8 cellular contexts compared by ENCODE assay signal in the genomic region with DNA sequence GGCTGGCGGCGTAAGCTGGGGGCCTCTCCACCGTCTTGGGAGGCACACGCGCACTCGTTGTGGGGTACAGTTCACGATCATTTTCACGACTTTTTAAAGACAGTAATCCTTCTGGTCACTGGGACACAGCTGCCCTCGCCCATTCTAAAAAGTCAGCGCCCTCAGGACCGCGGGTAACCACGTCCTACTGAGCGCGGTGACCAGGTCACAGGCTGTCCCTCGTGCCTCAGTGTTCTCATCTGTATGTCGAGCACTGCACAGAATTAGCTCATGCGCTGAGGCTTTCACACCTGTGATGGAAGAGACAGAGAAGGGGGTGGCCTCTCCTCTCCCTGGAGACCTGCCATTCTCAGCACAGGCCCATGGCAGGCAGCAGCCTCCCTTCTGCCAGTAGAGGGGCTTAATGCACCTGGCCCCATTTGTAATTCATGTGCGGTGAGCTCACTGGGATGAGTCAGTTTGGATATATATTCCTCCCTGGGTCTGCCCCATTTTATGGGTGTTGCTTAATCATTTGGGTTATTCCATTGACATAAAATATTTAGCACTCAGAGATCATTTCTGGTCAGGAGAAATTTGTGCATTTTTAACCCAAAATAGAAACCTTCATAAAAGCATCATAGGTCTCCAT. TPM values are rescaled to one million over a fixed set of nuclear protein-coding genes. Genes with fewer than 3 reads are reported as not detected.
DNase-seq lines count a peak whose midpoint lies in the region; ATAC-seq, FAIRE-seq and TF ChIP-seq lines count a peak whose summit lies in the region.
"Not testable (repeated sequence)": the region's sequence is repeated elsewhere in the genome, so short reads cannot be mapped to it uniquely, and the experiment has no call there.

No MANE protein-coding gene starts in this region.

- POLR2A ChIA-PET in CD8-positive, alpha-beta memory T cell (lab: Charles Lee), result not testable (repeated sequence)

- peak overlapping the region; percentile 93 to 98 (median 97) for H3K4me3 Mint-ChIP-seq in CD8-positive, alpha-beta memory T cell
- H3K4me3 Mint-ChIP-seq in activated CD8-positive, alpha-beta memory T cell treated with anti-CD3 and anti-CD28 coated beads, Interleukin-2, amount 10 ng/mL, durations not matched to agents 7 days and 5 days, result peak overlapping the region; percentile 91
- H3K4me3 Mint-ChIP-seq in central memory CD8-positive, alpha-beta T cell, result peak overlapping the region; percentile 92

- intact Hi-C loops in right cardiac atrium (cut with DNase I); stomach (cut with DNase I; ENCODE audit: low total_unique reads): not testable (repeated sequence)

- not testable (repeated sequence) for TF ChIP-seq CTCF in neural cell (IDR thresholded peaks at IDR 0.05; ENCODE audit: poor library complexity, severe bottlenecking); stomach (IDR thresholded peaks at IDR 0.05)

- H3K36me3 Mint-ChIP-seq in CD8-positive, alpha-beta memory T cell, result peaks cover 0 to 10% (median 0%) of the 10 kb centered on the region in 3 donors
- not testable (repeated sequence) for H3K36me3 Mint-ChIP-seq in activated CD8-positive, alpha-beta memory T cell treated with anti-CD3 and anti-CD28 coated beads, Interleukin-2, amount 10 ng/mL, durations not matched to agents 7 days and 5 days; central memory CD8-positive, alpha-beta T cell (ENCODE audit: insufficient read depth)

- H3K36me3 ChIP-seq in CD8-positive, alpha-beta memory T cell (ENCODE audit: insufficient read depth, low read length); KOPT-K1 (ENCODE audit: insufficient read depth, low read length); neural cell (ENCODE audit: insufficient read depth, low read length); stomach: not testable (repeated sequence)

- H3K27me3 ChIP-seq in CD8-positive, alpha-beta memory T cell (ENCODE audit: insufficient read depth, low read length, poor library complexity, severe bottlenecking); right cardiac atrium (ENCODE audit: control insufficient read depth, insufficient read depth); neural cell (ENCODE audit: insufficient read depth, low read depth, low read length); stomach: not testable (repeated sequence)

- H3K9me3 Mint-ChIP-seq in CD8-positive, alpha-beta memory T cell; activated CD8-positive, alpha-beta memory T cell treated with anti-CD3 and anti-CD28 coated beads, Interleukin-2, amount 10 ng/mL, durations not matched to agents 7 days and 5 days (ENCODE audit: low read depth); central memory CD8-positive, alpha-beta T cell: not testable (repeated sequence)

- not testable (repeated sequence) for H3F3A ChIP-seq in neural cell (ENCODE audit: insufficient read depth, low read length, poor library complexity, severe bottlenecking)

- not testable (repeated sequence) for H3K9me2 ChIP-seq in neural cell (ENCODE audit: insufficient read depth, low read length)

- 2% methylated on average over 19 of the region's 19 CpGs for whole genome bisulfite sequencing in right cardiac atrium
- WGBS in stomach, 5 donors, result 1 to 17% (median 2%) methylated on average over 1 to 19 of the region's 19 CpGs

- H3K4me1 ChIP-seq in CD8-positive, alpha-beta memory T cell (ENCODE audit: insufficient read depth, low read length); right cardiac atrium (ENCODE audit: control insufficient read depth, insufficient read depth, low read length): not testable (repeated sequence)
- H3K4me1 ChIP-seq in stomach, result peaks cover 0 to 17% (median 9%) of the 10 kb centered on the region in 4 donors

- not testable (repeated sequence) for H3K4me2 ChIP-seq in neural cell (ENCODE audit: low read length)

- not testable (repeated sequence) for TF ChIP-seq RAD21 in neural cell (conservative IDR thresholded peaks at IDR 0.05)

- peak in 4 of 5 donors; percentile 7 to 63 (median 34) for DNase-seq in CD8-positive, alpha-beta memory T cell
- DNase-seq in RCC 7860 (ENCODE audit: low spot score) (peak; percentile 28), right cardiac atrium (peak in 1 of 3 donors; percentile 52)
- peak; percentile 54 for DNase-seq in activated CD8-positive, alpha-beta memory T cell treated with anti-CD3 and anti-CD28 coated beads, Interleukin-2, amount 10 ng/mL, durations not matched to agents 7 days and 5 days
- DNase-seq in central memory CD8-positive, alpha-beta T cell (ENCODE audit: low spot score in 2 of 2); stomach: not testable (repeated sequence)

- FAIRE-seq in RCC 7860 (lab: Jason Lieb, UNC), result not testable (repeated sequence)

- not testable (repeated sequence) for H3K9me3 ChIP-seq in CD8-positive, alpha-beta memory T cell (ENCODE audit: low read length); KOPT-K1 (ENCODE audit: insufficient read depth, low read length, poor library complexity, severe bottlenecking); right cardiac atrium (ENCODE audit: control insufficient read depth, low read length); neural cell (ENCODE audit: low read length); stomach

- not testable (repeated sequence) for TF ChIP-seq EP300 in neural cell (conservative IDR thresholded peaks at IDR 0.05; ENCODE audit: poor library complexity, severe bottlenecking); stomach (IDR thresholded peaks at IDR 0.05)

- peak overlapping the region; percentile 93 to 98 (median 95) for H3K27ac Mint-ChIP-seq in CD8-positive, alpha-beta memory T cell
- peak overlapping the region; percentile 91 for H3K27ac Mint-ChIP-seq in activated CD8-positive, alpha-beta memory T cell treated with anti-CD3 and anti-CD28 coated beads, Interleukin-2, amount 10 ng/mL, durations not matched to agents 7 days and 5 days
- H3K27ac Mint-ChIP-seq in central memory CD8-positive, alpha-beta T cell (ENCODE audit: low read depth), result peak overlapping the region; percentile 96

- TF ChIP-seq POLR2A in stomach (IDR thresholded peaks at IDR 0.05), result not testable (repeated sequence)

- not testable (repeated sequence) for ATAC-seq in activated CD8-positive, alpha-beta memory T cell treated with anti-CD3 and anti-CD28 coated beads, Interleukin-2, amount 10 ng/mL, durations not matched to agents 7 days and 5 days; central memory CD8-positive, alpha-beta T cell (replicated peaks; ENCODE audit: extremely low read depth, poor library complexity, severe bottlenecking); right cardiac atrium

- H4K20me1 ChIP-seq in neural cell (ENCODE audit: insufficient read depth), result not testable (repeated sequence)

- H3K27me3 Mint-ChIP-seq in CD8-positive, alpha-beta memory T cell; activated CD8-positive, alpha-beta memory T cell treated with anti-CD3 and anti-CD28 coated beads, Interleukin-2, amount 10 ng/mL, durations not matched to agents 7 days and 5 days; central memory CD8-positive, alpha-beta T cell: not testable (repeated sequence)

- peak overlapping the region; percentile 53 for H3K9ac ChIP-seq in neural cell (ENCODE audit: low read length)

- peaks cover 15 to 19% (median 16%) of the 10 kb centered on the region in 3 donors for H3K4me1 Mint-ChIP-seq in CD8-positive, alpha-beta memory T cell
- peaks cover 25% of the 10 kb centered on the region for H3K4me1 Mint-ChIP-seq in activated CD8-positive, alpha-beta memory T cell treated with anti-CD3 and anti-CD28 coated beads, Interleukin-2, amount 10 ng/mL, durations not matched to agents 7 days and 5 days
- H3K4me1 Mint-ChIP-seq in central memory CD8-positive, alpha-beta T cell, result not testable (repeated sequence)

- H3K27ac ChIP-seq in CD8-positive, alpha-beta memory T cell (ENCODE audit: low read depth, low read length), result peak overlapping the region; percentile 38
- H3K27ac ChIP-seq in KOPT-K1 (ENCODE audit: low read depth, low read length, poor library complexity, severe bottlenecking) (peak overlapping the region; percentile 74), right cardiac atrium (ENCODE audit: low read length) (peak overlapping the region; percentile 56), stomach (peak overlapping the region; percentile 63 to 94 (median 88))
- not testable (repeated sequence) for H3K27ac ChIP-seq in neural cell (ENCODE audit: low read length)

- CTCF ChIA-PET in CD8-positive, alpha-beta memory T cell (lab: Charles Lee), result interaction anchor here (1.6 kb wide), 1 partner anchor 12 kb away, joined by 3 read pairs; no protein-coding TSS in a partner anchor
- CTCF ChIA-PET in activated CD8-positive, alpha-beta memory T cell treated with anti-CD3 and anti-CD28 coated beads, Interleukin-2, amount 10 ng/mL, durations not matched to agents 7 days and 5 days (lab: Charles Lee), result interaction anchor here (1.0 kb wide), 1 partner anchor 12 kb away, joined by 3 read pairs; no protein-coding TSS in a partner anchor

- peak overlapping the region; percentile 77 for H3K4me3 ChIP-seq in CD8-positive, alpha-beta memory T cell (ENCODE audit: low read length)
- peak overlapping the region; percentile 54 for H3K4me3 ChIP-seq in right cardiac atrium (ENCODE audit: low read length)
- H3K4me3 ChIP-seq in neural cell (ENCODE audit: low read length), result peak overlapping the region; percentile 66
- peak overlapping the region; percentile 56 to 79 (median 68) for H3K4me3 ChIP-seq in stomach

- not testable (repeated sequence) for H2AFZ ChIP-seq in neural cell (ENCODE audit: low read depth, low read length)

- not testable (repeated sequence) for H3K79me2 ChIP-seq in neural cell (replicated peaks; ENCODE audit: insufficient read depth, low read length)

RNA-seq across cellular contexts. Expression of gene DEFB108B, which starts 45.1 kb away (rescaled TPM):
- not detected for total RNA-seq in CD8-positive, alpha-beta memory T cell
- not detected for polyA plus RNA-seq in CD8-positive, alpha-beta memory T cell
- total RNA-seq in activated CD8-positive, alpha-beta memory T cell treated with anti-CD3 and anti-CD28 coated beads, Interleukin-2, amount 10 ng/mL, durations not matched to agents 7 days and 5 days, result not detected
- total RNA-seq in right cardiac atrium (not detected), stomach (not detected)
- polyA plus RNA-seq in right cardiac atrium (not detected), neural cell (not detected in 2 replicates), stomach (not detected)
- polyA minus RNA-seq in neural cell, result not detected in 2 replicates
